Comparison of ENCODE assay signal across 24 cellular contexts in genomic region chr15:63460210-63461135, GRCh38. TPM values are rescaled to one million over a fixed set of nuclear protein-coding genes. Genes with fewer than 3 reads are reported as not detected.
DNase-seq lines count a peak whose midpoint lies in the region; ATAC-seq and TF ChIP-seq lines count a peak whose summit lies in the region.
"Had no signal": no experiment of that assay in that cellular context is flagged by ENCODE, and none has a peak within 500 bp of the region (broad histone marks: within the 10 kb centered on the region; RNA-seq: fewer than 3 reads in every experiment).

No MANE protein-coding gene starts in this region.

- H3K79me2 ChIP-seq in GM23338 (replicated peaks; ENCODE audit: insufficient read depth) (no peaks in the 10 kb centered on the region), smooth muscle cell (ENCODE audit: low read depth) (no peaks in the 10 kb centered on the region)

- H3K27me3 Mint-ChIP-seq in GM23338 (ENCODE audit: insufficient read depth, low read depth, poor library complexity) (peaks cover 12% of the 10 kb centered on the region), brain (peaks cover 3% of the 10 kb centered on the region), osteocyte (ENCODE audit: unreplicated experiment) (no peaks in the 10 kb centered on the region)
- H3K27me3 Mint-ChIP-seq: activated naive CD8-positive, alpha-beta T cell treated with anti-CD3 and anti-CD28 coated beads for 36 hours had no signal

- H3K4me3 ChIP-seq in GM23338: peak overlapping the region; percentile 35; the same call in 1 of the 2 replicates
- peak overlapping the region; percentile 9; the same call in 1 of the 2 replicates for H3K4me3 ChIP-seq in iPS-20b (ENCODE audit: low read length)
- no peak overlapping the region for H3K4me3 ChIP-seq in smooth muscle cell
- H3K4me3 ChIP-seq in upper lobe of left lung: no peak overlapping the region
- H3K4me3 ChIP-seq: ascending aorta had no signal

- H3K4me2 ChIP-seq in GM23338 (peak overlapping the region; percentile 70), smooth muscle cell (no peak overlapping the region)

- ATAC-seq in GM23338 (no peak), upper lobe of left lung (ENCODE audit: low FRiP score in 2 of 2) (no peak)
- ATAC-seq: left ventricle myocardium superior, T-cell had no signal

- peak overlapping the region; percentile 53 for H3K4me3 Mint-ChIP-seq in GM23338
- peak overlapping the region in 1 of 5 experiments; percentile 15 for H3K4me3 Mint-ChIP-seq in brain
- no peak overlapping the region for H3K4me3 Mint-ChIP-seq in osteocyte (ENCODE audit: unreplicated experiment)
- H3K4me3 Mint-ChIP-seq: activated CD4-positive, alpha-beta memory T cell treated with anti-CD3 and anti-CD28 coated beads, Interleukin-2, amount 10 ng/mL, durations not matched to agents 7 days and 5 days; activated naive CD8-positive, alpha-beta T cell treated with anti-CD3 and anti-CD28 coated beads for 36 hours; CD14-positive monocyte; central memory CD8-positive, alpha-beta T cell; neural crest cell had no signal

- no peaks in the 10 kb centered on the region for H3F3A ChIP-seq in GM23338 (replicated peaks; ENCODE audit: low read depth)
- H3F3A ChIP-seq in smooth muscle cell (ENCODE audit: low read depth): no peaks in the 10 kb centered on the region

- H3K27me3 ChIP-seq in GM23338 (ENCODE audit: insufficient read depth) (peaks cover 9% of the 10 kb centered on the region; the same call in 1 of the 2 replicates), iPS-20b (ENCODE audit: insufficient read depth, low read length) (peaks cover 24% of the 10 kb centered on the region), smooth muscle cell (ENCODE audit: low read depth) (no peaks in the 10 kb centered on the region), upper lobe of left lung (no peaks in the 10 kb centered on the region)
- H3K27me3 ChIP-seq: ascending aorta had no signal

- H3K4me1 Mint-ChIP-seq in GM23338 (peaks cover 15% of the 10 kb centered on the region; the same call in 2 of the 3 replicates), brain (peaks cover 57% of the 10 kb centered on the region), osteocyte (ENCODE audit: unreplicated experiment) (peaks cover 20% of the 10 kb centered on the region)
- H3K4me1 Mint-ChIP-seq: activated CD4-positive, alpha-beta memory T cell treated with anti-CD3 and anti-CD28 coated beads, Interleukin-2, amount 10 ng/mL, durations not matched to agents 7 days and 5 days; activated naive CD8-positive, alpha-beta T cell treated with anti-CD3 and anti-CD28 coated beads for 36 hours; central memory CD8-positive, alpha-beta T cell; T-cell had no signal

- H4K20me1 ChIP-seq in GM23338 (replicated peaks; ENCODE audit: insufficient read depth) (no peaks in the 10 kb centered on the region), smooth muscle cell (ENCODE audit: low read depth) (no peaks in the 10 kb centered on the region)

- H3K27ac Mint-ChIP-seq in GM23338: no peak overlapping the region
- H3K27ac Mint-ChIP-seq in brain: peak overlapping the region in 3 of 5 experiments; percentile 37 to 93 (median 68)
- H3K27ac Mint-ChIP-seq in osteocyte (ENCODE audit: unreplicated experiment): no peak overlapping the region
- H3K27ac Mint-ChIP-seq: activated CD4-positive, alpha-beta memory T cell treated with anti-CD3 and anti-CD28 coated beads, Interleukin-2, amount 10 ng/mL, durations not matched to agents 7 days and 5 days; activated naive CD8-positive, alpha-beta T cell treated with anti-CD3 and anti-CD28 coated beads for 36 hours; T-cell had no signal

- H3K36me3 ChIP-seq in GM23338 (ENCODE audit: insufficient read depth) (no peaks in the 10 kb centered on the region), iPS-20b (ENCODE audit: insufficient read depth, low read depth, low read length) (no peaks in the 10 kb centered on the region), smooth muscle cell (ENCODE audit: low read depth) (no peaks in the 10 kb centered on the region), upper lobe of left lung (no peaks in the 10 kb centered on the region)
- H3K36me3 ChIP-seq: ascending aorta had no signal

- H3K4me1 ChIP-seq in GM23338 (ENCODE audit: insufficient read depth) (no peaks in the 10 kb centered on the region; the same call in 1 of the 2 replicates), iPS-20b (ENCODE audit: insufficient read depth, low read length) (0 out of 2 replicates have a peak, but pooled peaks cover 6% of the 10 kb centered on the region), smooth muscle cell (ENCODE audit: low read depth) (no peaks in the 10 kb centered on the region), upper lobe of left lung (peaks cover 5 to 22% (median 11%) of the 10 kb centered on the region in 4 donors)

- no peak overlapping the region for H3K9ac ChIP-seq in iPS-20b (ENCODE audit: low read depth, low read length)
- no peak overlapping the region for H3K9ac ChIP-seq in smooth muscle cell (ENCODE audit: low read depth)

- WGBS in smooth muscle cell (ENCODE audit: low lambda C conversion rate): 83% methylated on average over 15 of the region's 15 CpGs
- WGBS in upper lobe of left lung, 2 donors: 73 to 86% methylated on average over 15 of the region's 15 CpGs

- H2AFZ ChIP-seq in GM23338 (peak overlapping the region; percentile 91), smooth muscle cell (ENCODE audit: low read depth) (peak overlapping the region; percentile 24)

- no peak for TF ChIP-seq POLR2A in upper lobe of left lung (IDR thresholded peaks at IDR 0.05)

- TF ChIP-seq CTCF in GM23338 (conservative IDR thresholded peaks at IDR 0.05; ENCODE audit: low read depth in 2 of 2) (no peak), brain (conservative IDR thresholded peaks at IDR 0.05) (no peak), smooth muscle cell (IDR thresholded peaks at IDR 0.05; ENCODE audit: borderline replicate concordance, insufficient read depth, poor library complexity, severe bottlenecking) (no peak), osteocyte (IDR thresholded peaks at IDR 0.05) (no peak), upper lobe of left lung (IDR thresholded peaks at IDR 0.05) (no peak)

- H3K9me3 Mint-ChIP-seq in GM23338 (peaks cover 25% of the 10 kb centered on the region), brain (peaks cover 0 to 20% (median 7%) of the 10 kb centered on the region in 5 experiments), osteocyte (ENCODE audit: unreplicated experiment) (peaks cover 8% of the 10 kb centered on the region)
- H3K9me3 Mint-ChIP-seq: activated naive CD8-positive, alpha-beta T cell treated with anti-CD3 and anti-CD28 coated beads for 36 hours; central memory CD8-positive, alpha-beta T cell; T-cell had no signal

- H3K36me3 Mint-ChIP-seq in GM23338 (ENCODE audit: low read depth): peaks cover 19% of the 10 kb centered on the region
- H3K36me3 Mint-ChIP-seq in brain: peaks cover 6% of the 10 kb centered on the region
- no peaks in the 10 kb centered on the region for H3K36me3 Mint-ChIP-seq in osteocyte (ENCODE audit: unreplicated experiment)
- H3K36me3 Mint-ChIP-seq: activated naive CD8-positive, alpha-beta T cell treated with anti-CD3 and anti-CD28 coated beads for 36 hours; CD14-positive monocyte; T-cell had no signal

- H3K9me3 ChIP-seq in iPS-20b (ENCODE audit: insufficient read depth, low read depth, low read length) (no peaks in the 10 kb centered on the region; the same call in 1 of the 2 replicates), smooth muscle cell (replicated peaks; ENCODE audit: low read depth) (no peaks in the 10 kb centered on the region), upper lobe of left lung (no peaks in the 10 kb centered on the region)
- H3K9me3 ChIP-seq: ascending aorta had no signal

- no peaks in the 10 kb centered on the region for H3K9me2 ChIP-seq in GM23338 (ENCODE audit: insufficient read depth)

- H3K27ac ChIP-seq in GM23338 (ENCODE audit: low read depth): no peak overlapping the region
- no peak overlapping the region for H3K27ac ChIP-seq in iPS-20b (ENCODE audit: low read length)
- no peak overlapping the region for H3K27ac ChIP-seq in smooth muscle cell (ENCODE audit: low read depth)
- H3K27ac ChIP-seq in upper lobe of left lung: no peak overlapping the region
- H3K27ac ChIP-seq: ascending aorta had no signal

- DNase-seq in GM23338 (ENCODE audit: low spot score): no peak
- no peak for DNase-seq in smooth muscle cell (lab: John Stamatoyannopoulos, UW; ENCODE audit: unreplicated experiment)
- DNase-seq in osteocyte (ENCODE audit: extremely low spot score, unreplicated experiment): no peak
- no peak for DNase-seq in upper lobe of left lung
- no peak for DNase-seq in NK-92 (lab: John Stamatoyannopoulos, UW; ENCODE audit: unreplicated experiment)
- DNase-seq: activated CD4-positive, alpha-beta memory T cell treated with anti-CD3 and anti-CD28 coated beads, Interleukin-2, amount 10 ng/mL, durations not matched to agents 7 days and 5 days; activated CD4-positive, CD25-positive, alpha-beta regulatory T cell treated with anti-CD3 and anti-CD28 coated beads, Interleukin-2, amount 50 U/mL, for 72 hours; activated effector memory CD4-positive, alpha-beta T cell treated with Interleukin-2 at 50 U/mL for 16 hours; activated naive CD8-positive, alpha-beta T cell treated with anti-CD3 and anti-CD28 coated beads for 36 hours; effector CD4-positive, alpha-beta T cell; erythroblast; Karpas-422; left ventricle myocardium superior; MV-4-11; NCI-H1694; NCI-H510A treated with DMSO at 0.1 percent for 48 hours; stimulated activated CD4-positive, alpha-beta T cell treated with anti-CD3 and anti-CD28 coated beads, Interleukin-1b, Interleukin-23, amount 100 ng/mL, for 48 hours; T-cell had no signal

- no peak for TF ChIP-seq EP300 in upper lobe of left lung (IDR thresholded peaks at IDR 0.05)

TF ChIP-seq in GM23338, 12 proteins besides CTCF, POLR2A, EP300 and RAD21 (continues in another document):
- no peak for TF ChIP-seq CREB1 (CRISPR knock-in tag; IDR thresholded peaks at IDR 0.05; ENCODE audit: low read depth)
- no peak for TF ChIP-seq ZNF331 (CRISPR knock-in tag; IDR thresholded peaks at IDR 0.05; ENCODE audit: low read depth)
- no peak for TF ChIP-seq STAT1 (IDR thresholded peaks at IDR 0.05; ENCODE audit: unreplicated experiment)
- TF ChIP-seq POLR2AphosphoS5 (IDR thresholded peaks at IDR 0.05; ENCODE audit: low read depth): no peak
- no peak for TF ChIP-seq EZH2 (IDR thresholded peaks at IDR 0.05; ENCODE audit: low read depth, unreplicated experiment)

RNA-seq across cellular contexts. Expression of gene USP3, which starts 43.9 kb away (rescaled TPM):
- total RNA-seq in GM23338 (2014; rRNA removed; shearing (Covaris generic)): 9.7 and 22.5 TPM in 2 replicates
- polyA plus RNA-seq in GM23338 (2016; fragmentation: Nextera tagmentation; extraction: Ambion mirVana) (7.6 and 9.9 TPM in 2 replicates), brain (ENCODE audit: insufficient read depth, low read depth, low replicate concordance) (20.7 TPM), smooth muscle cell (17.1 and 18.8 TPM in 2 replicates)
- total RNA-seq in smooth muscle cell (25.5 and 26.2 TPM in 2 replicates), osteocyte (41.2 and 45.9 TPM in 2 replicates), upper lobe of left lung (10 to 100 TPM; 45.7 to 87.0 (median 63.8) TPM)

Comparison
In these comparisons a context has a peak if more than half of its experiments do, and no peak if none do; other contexts are left out.
1. H3K4me3 ChIP-seq: peak in GM23338 (single experiment) and iPS-20b (single experiment); none in smooth muscle cell (single experiment) and upper lobe of left lung (0 of 4).
2. H3K27ac Mint-ChIP-seq: peak in brain (3 of 5); none in GM23338 (single experiment) and osteocyte (single experiment).